In the genomic region with DNA sequence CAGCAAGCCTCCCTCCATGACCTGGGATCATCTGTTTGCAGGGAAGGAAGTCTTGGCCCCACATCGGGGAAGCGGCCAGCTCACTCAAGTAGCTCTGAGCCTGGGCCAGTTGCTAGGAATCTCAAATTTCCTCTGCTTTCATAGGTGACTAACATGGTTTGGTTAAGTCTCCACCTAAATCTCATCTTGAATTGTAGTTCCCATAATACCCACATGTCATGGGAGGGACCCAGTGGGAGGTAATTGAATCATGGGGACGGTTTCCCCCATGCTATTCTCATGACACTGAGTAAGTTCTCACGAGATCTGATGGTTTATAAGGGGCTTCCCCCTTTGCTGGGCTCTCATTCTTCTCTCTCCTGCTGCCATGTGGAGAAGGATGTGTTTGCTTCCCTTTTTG, we compare ENCODE assay signal across 1 cellular context.
TF ChIP-seq lines count a peak whose summit lies in the region.

No MANE protein-coding gene starts in this region.

TF ChIP-seq in IMR-90, 13 proteins besides CTCF, POLR2A, EP300 and RAD21:
- no peak for TF ChIP-seq MXI1 (IDR thresholded peaks at IDR 0.05; ENCODE audit: borderline replicate concordance, low read depth, low read length)
- no peak for TF ChIP-seq CHD1 (IDR thresholded peaks at IDR 0.05; ENCODE audit: low read depth, low read length)
- TF ChIP-seq RCOR1 (IDR thresholded peaks at IDR 0.05; ENCODE audit: insufficient replicate concordance, low read length): no peak
- TF ChIP-seq MAZ (IDR thresholded peaks at IDR 0.05; ENCODE audit: borderline replicate concordance, low read depth, low read length): no peak
- TF ChIP-seq, protein P1, sequence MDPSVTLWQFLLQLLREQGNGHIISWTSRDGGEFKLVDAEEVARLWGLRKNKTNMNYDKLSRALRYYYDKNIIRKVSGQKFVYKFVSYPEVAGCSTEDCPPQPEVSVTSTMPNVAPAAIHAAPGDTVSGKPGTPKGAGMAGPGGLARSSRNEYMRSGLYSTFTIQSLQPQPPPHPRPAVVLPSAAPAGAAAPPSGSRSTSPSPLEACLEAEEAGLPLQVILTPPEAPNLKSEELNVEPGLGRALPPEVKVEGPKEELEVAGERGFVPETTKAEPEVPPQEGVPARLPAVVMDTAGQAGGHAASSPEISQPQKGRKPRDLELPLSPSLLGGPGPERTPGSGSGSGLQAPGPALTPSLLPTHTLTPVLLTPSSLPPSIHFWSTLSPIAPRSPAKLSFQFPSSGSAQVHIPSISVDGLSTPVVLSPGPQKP (IDR thresholded peaks at IDR 0.05; ENCODE audit: borderline replicate concordance, low read depth, low read length): no peak
- TF ChIP-seq, protein P2, sequence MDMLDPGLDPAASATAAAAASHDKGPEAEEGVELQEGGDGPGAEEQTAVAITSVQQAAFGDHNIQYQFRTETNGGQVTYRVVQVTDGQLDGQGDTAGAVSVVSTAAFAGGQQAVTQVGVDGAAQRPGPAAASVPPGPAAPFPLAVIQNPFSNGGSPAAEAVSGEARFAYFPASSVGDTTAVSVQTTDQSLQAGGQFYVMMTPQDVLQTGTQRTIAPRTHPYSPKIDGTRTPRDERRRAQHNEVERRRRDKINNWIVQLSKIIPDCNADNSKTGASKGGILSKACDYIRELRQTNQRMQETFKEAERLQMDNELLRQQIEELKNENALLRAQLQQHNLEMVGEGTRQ (IDR thresholded peaks at IDR 0.05; ENCODE audit: low read depth, low read length): no peak
